Comparison of ENCODE assay signal across 10 cellular contexts in genomic region chrX:150084474-150085229, GRCh38.
A peak's percentile ranks its signal among the peaks of the same experiment; 100 is the strongest.
DNase-seq lines count a peak whose midpoint lies in the region; FAIRE-seq and TF ChIP-seq lines count a peak whose summit lies in the region.
"Had no signal": no experiment of that assay in that cellular context is flagged by ENCODE, and none has a peak within 500 bp of the region (broad histone marks: within the 10 kb centered on the region; RNA-seq: fewer than 3 reads in every experiment).

No MANE protein-coding gene starts in this region.

- no peaks in the 10 kb centered on the region for H3K27me3 ChIP-seq in prostate gland (replicated peaks; ENCODE audit: insufficient read depth)

- no peak for TF ChIP-seq POLR2A in prostate gland (IDR thresholded peaks at IDR 0.05)

- peak overlapping the region; percentile 30 to 46 for H3K27ac ChIP-seq in prostate gland

- peak; percentile 51 for FAIRE-seq in RCC 7860 (lab: Jason Lieb, UNC)

- intact Hi-C loops in prostate gland (cut with DNase I) = no loop called here

- WGBS in prostate gland = 30% methylated on average over 7 of the region's 7 CpGs

- no peak for TF ChIP-seq CTCF in prostate gland (IDR thresholded peaks at IDR 0.05)

- DNase-seq in ELR (ENCODE audit: low read depth) (peak; percentile 72), RCC 7860 (ENCODE audit: low spot score) (peak; percentile 54), ecto neural progenitor cell (ENCODE audit: low spot score) (peak; percentile 9), prostate gland (ENCODE audit: low spot score) (peak; percentile 32), NCI-H187 treated with DMSO at 0.1 percent for 48 hours (lab: John Stamatoyannopoulos, UW) (no peak), NCI-H510A treated with DMSO at 0.1 percent for 48 hours (lab: John Stamatoyannopoulos, UW) (no peak), NCI-H2107 (lab: John Stamatoyannopoulos, UW) (no peak), NCI-H446 (lab: John Stamatoyannopoulos, UW) (no peak)
- DNase-seq: activated effector memory CD4-positive, alpha-beta T cell treated with anti-CD3 and anti-CD28 coated beads, Interleukin-2, amount 50 U/mL, for 16 hours; NCI-H2081 treated with DMSO at 0.1 percent for 48 hours had no signal

- H3K36me3 ChIP-seq in prostate gland = no peaks in the 10 kb centered on the region

- H3K4me3 ChIP-seq in prostate gland = no peak overlapping the region

- H3K4me1 ChIP-seq in prostate gland (replicated peaks) = no peaks in the 10 kb centered on the region

- H3K9me3 ChIP-seq in prostate gland = no peaks in the 10 kb centered on the region

Comparison
In these comparisons a context has a peak if more than half of its experiments do, and no peak if none do; other contexts are left out.
1. DNase-seq: peak in ELR (single experiment), RCC 7860 (single experiment), ecto neural progenitor cell (single experiment) and prostate gland (single experiment); none in NCI-H187 treated with DMSO at 0.1 percent for 48 hours (single experiment), NCI-H510A treated with DMSO at 0.1 percent for 48 hours (single experiment), NCI-H2107 (single experiment) and NCI-H446 (0 of 2).